In the genomic region with DNA sequence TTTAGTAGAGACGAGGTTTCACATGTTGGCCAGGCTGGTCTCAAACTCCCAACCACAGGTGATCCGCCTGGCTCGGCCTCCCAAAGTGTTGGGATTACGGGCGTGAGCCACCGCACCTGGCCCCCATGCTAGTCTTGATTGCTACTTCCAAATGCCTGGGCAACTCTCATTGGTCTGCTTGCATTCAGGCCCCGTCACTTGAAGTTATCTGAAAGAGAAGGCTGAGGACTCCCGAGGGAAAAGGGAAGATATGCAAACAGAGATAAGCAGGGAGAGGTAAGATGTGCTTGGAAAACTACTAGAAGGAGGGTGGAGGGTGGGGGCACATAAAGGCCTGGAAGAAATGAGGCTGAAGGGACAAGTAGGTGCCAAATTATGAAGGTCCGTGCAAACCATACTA, we compare ENCODE assay signal across 28 cellular contexts.
"Had no signal": no experiment of that assay in that cellular context is flagged by ENCODE, and none has a peak within 500 bp of the region (broad histone marks: within the 10 kb centered on the region; RNA-seq: fewer than 3 reads in every experiment).

No MANE protein-coding gene starts in this region.

- H3K4me3 Mint-ChIP-seq: activated B cell treated with CpG ODN at 0.5 μM for 24 hours; activated CD8-positive, alpha-beta T cell treated with anti-CD3 and anti-CD28 coated beads for 36 hours; activated naive CD8-positive, alpha-beta T cell treated with anti-CD3 and anti-CD28 coated beads, Interleukin-2, amount 10 ng/mL, durations not matched to agents 7 days and 5 days; activated T-cell treated with anti-CD3 and anti-CD28 coated beads, Interleukin-2, amount 50 U/mL, for 4 hours; activated T-helper 17 cell treated with anti-CD3 and anti-CD28 coated beads, Interleukin-2, amount 50 U/mL, for 72 hours; T-helper 17 cell; T-helper 2 cell treated with Interferon-gamma antibody and Interleukin-4, amounts not matched to agents 5 μg/mL and 100 μg/mL, for 36 hours had no signal

- DNase-seq: activated B cell treated with CpG ODN at 0.5 μM for 24 hours; activated CD4-positive, alpha-beta T cell treated with anti-CD3 and anti-CD28 coated beads for 48 hours; activated CD4-positive, alpha-beta T cell treated with anti-CD3 and anti-CD28 coated beads, Interleukin-2, amount 50 U/mL, for 1 hour; activated CD4-positive, alpha-beta T cell treated with anti-CD3 and anti-CD28 coated beads, Interleukin-2, amount 50 U/mL, for 48 hours; activated CD8-positive, alpha-beta memory T cell treated with anti-CD3 and anti-CD28 coated beads for 24 hours; activated CD8-positive, alpha-beta T cell treated with anti-CD3 and anti-CD28 coated beads for 36 hours; activated effector memory CD4-positive, alpha-beta T cell treated with Interleukin-2 at 50 U/mL for 16 hours; activated gamma-delta T cell treated with Interleukin-2 at 50 U/mL for 16 hours; activated naive CD4-positive, alpha-beta T cell treated with Interleukin-2 at 50 U/mL for 16 hours; activated naive CD8-positive, alpha-beta T cell treated with anti-CD3 and anti-CD28 coated beads, Interleukin-2, amount 10 ng/mL, durations not matched to agents 7 days and 5 days; activated T-cell treated with anti-CD3 and anti-CD28 coated beads, Interleukin-2, amount 50 U/mL, for 4 hours; central memory CD4-positive, alpha-beta T cell; colonic mucosa; effector CD8-positive, alpha-beta T cell; foreskin fibroblast; head of caudate nucleus; T-helper 1 cell; T-helper 17 cell; T1000 had no signal

- H3K9me3 ChIP-seq: ascending aorta, breast epithelium, colonic mucosa had no signal

- H3K27me3 ChIP-seq: ascending aorta, breast epithelium, cardiac muscle cell, colonic mucosa had no signal

- H3K4me3 ChIP-seq: ascending aorta, breast epithelium, cardiac muscle cell, colonic mucosa had no signal

- H3K27me3 Mint-ChIP-seq: activated B cell treated with CpG ODN at 0.5 μM for 24 hours; activated CD8-positive, alpha-beta T cell treated with anti-CD3 and anti-CD28 coated beads for 36 hours; activated naive CD8-positive, alpha-beta T cell treated with anti-CD3 and anti-CD28 coated beads, Interleukin-2, amount 10 ng/mL, durations not matched to agents 7 days and 5 days; activated T-helper 17 cell treated with anti-CD3 and anti-CD28 coated beads, Interleukin-2, amount 50 U/mL, for 72 hours; T-helper 17 cell had no signal

- ATAC-seq: activated CD4-positive, CD25-positive, alpha-beta regulatory T cell treated with anti-CD3 and anti-CD28 coated beads, Interleukin-2, amount 50 U/mL, for 24 hours; activated CD8-positive, alpha-beta T cell treated with anti-CD3 and anti-CD28 coated beads for 36 hours; activated naive CD4-positive, alpha-beta T cell treated with anti-CD3 and anti-CD28 coated beads, Interleukin-2, amount 50 U/mL, for 72 hours; activated T-cell treated with anti-CD3 and anti-CD28 coated beads, Interleukin-2, amount 50 U/mL, for 4 hours; activated T-helper 17 cell treated with anti-CD3 and anti-CD28 coated beads, Interleukin-2, amount 50 U/mL, for 72 hours; T-helper 17 cell had no signal

- H3K27ac ChIP-seq: ascending aorta, breast epithelium, cardiac muscle cell, colonic mucosa, WERI-Rb-1 had no signal

- H3K36me3 ChIP-seq: ascending aorta, breast epithelium, cardiac muscle cell, colonic mucosa, WERI-Rb-1 had no signal

- H3K36me3 Mint-ChIP-seq: brain had no signal

- H3K27ac Mint-ChIP-seq: activated B cell treated with CpG ODN at 0.5 μM for 24 hours; activated CD8-positive, alpha-beta T cell treated with anti-CD3 and anti-CD28 coated beads for 36 hours; activated naive CD4-positive, alpha-beta T cell treated with anti-CD3 and anti-CD28 coated beads, Interleukin-2, amount 50 U/mL, for 72 hours; activated naive CD8-positive, alpha-beta T cell treated with anti-CD3 and anti-CD28 coated beads, Interleukin-2, amount 10 ng/mL, durations not matched to agents 7 days and 5 days; activated T-helper 17 cell treated with anti-CD3 and anti-CD28 coated beads, Interleukin-2, amount 50 U/mL, for 72 hours; brain; T-helper 17 cell; T-helper 2 cell treated with Interferon-gamma antibody and Interleukin-4, amounts not matched to agents 5 μg/mL and 100 μg/mL, for 36 hours had no signal

- H3K9me3 Mint-ChIP-seq: activated B cell treated with CpG ODN at 0.5 μM for 24 hours; activated T-cell treated with anti-CD3 and anti-CD28 coated beads, Interleukin-2, amount 50 U/mL, for 4 hours; brain; T-helper 2 cell treated with Interferon-gamma antibody and Interleukin-4, amounts not matched to agents 5 μg/mL and 100 μg/mL, for 36 hours had no signal

- H3K4me1 ChIP-seq: breast epithelium had no signal
